29 cellular contexts compared by ENCODE assay signal in the genomic region with DNA sequence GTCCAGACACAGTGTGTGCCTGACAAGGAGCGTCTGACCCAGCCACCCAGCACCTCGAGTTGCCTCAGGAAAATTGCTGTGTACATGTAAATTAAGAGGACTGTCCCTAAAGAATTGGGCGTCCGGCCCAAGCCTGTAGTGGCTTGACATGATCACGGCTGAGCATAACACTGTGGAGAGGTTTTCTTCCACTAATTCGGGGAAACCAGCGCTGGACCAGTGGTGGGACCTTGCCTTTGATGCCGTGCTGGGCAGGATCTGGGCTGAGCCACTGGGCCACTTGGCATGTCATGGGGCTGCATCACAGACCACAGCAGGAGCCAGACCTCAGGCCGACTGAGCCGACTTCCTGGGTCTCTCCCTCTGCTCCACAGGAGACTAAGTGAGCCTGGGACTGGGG.
"Had no signal": no experiment of that assay in that cellular context is flagged by ENCODE, and none has a peak within 500 bp of the region (broad histone marks: within the 10 kb centered on the region; RNA-seq: fewer than 3 reads in every experiment).

No MANE protein-coding gene starts in this region.

- DNase-seq: activated B cell treated with CpG ODN at 0.5 μM for 24 hours; activated CD4-positive, alpha-beta T cell treated with anti-CD3 and anti-CD28 coated beads for 48 hours; activated CD4-positive, alpha-beta T cell treated with anti-CD3 and anti-CD28 coated beads, Interleukin-2, amount 50 U/mL, for 1 hour; activated CD4-positive, alpha-beta T cell treated with anti-CD3 and anti-CD28 coated beads, Interleukin-2, amount 50 U/mL, for 48 hours; activated CD8-positive, alpha-beta memory T cell treated with anti-CD3 and anti-CD28 coated beads, Interleukin-2, amount 10 ng/mL, durations not matched to agents 7 days and 5 days; activated CD8-positive, alpha-beta T cell treated with anti-CD3 and anti-CD28 coated beads, Interleukin-2, amount 10 ng/mL, durations not matched to agents 7 days and 5 days; activated gamma-delta T cell; activated naive CD4-positive, alpha-beta T cell; activated naive CD4-positive, alpha-beta T cell treated with anti-CD3 and anti-CD28 coated beads, Interleukin-2, amount 10 ng/mL, durations not matched to agents 7 days and 5 days; activated naive CD8-positive, alpha-beta T cell treated with anti-CD3 and anti-CD28 coated beads, Interleukin-2, amount 10 ng/mL, durations not matched to agents 7 days and 5 days; activated T-cell treated with anti-CD3 and anti-CD28 coated beads, Interleukin-2, amount 50 U/mL, for 4 hours; brain microvascular endothelial cell; cortex of kidney; dermis blood vessel endothelial cell; effector CD8-positive, alpha-beta T cell; esophagus squamous epithelium; foreskin melanocyte; heart right ventricle; T-helper 1 cell; T-helper 17 cell; T1000; WERI-Rb-1 had no signal

- H3K27me3 ChIP-seq: ascending aorta, brain microvascular endothelial cell, esophagus squamous epithelium had no signal

- H3K27me3 Mint-ChIP-seq: activated B cell treated with CpG ODN at 0.5 μM for 24 hours; activated CD8-positive, alpha-beta memory T cell treated with anti-CD3 and anti-CD28 coated beads, Interleukin-2, amount 10 ng/mL, durations not matched to agents 7 days and 5 days had no signal

- H3K9me3 ChIP-seq: ascending aorta, esophagus squamous epithelium, gastroesophageal sphincter had no signal

- H3K4me3 ChIP-seq: ascending aorta, esophagus squamous epithelium, gastroesophageal sphincter, heart right ventricle had no signal

- H3K27ac ChIP-seq: ascending aorta, brain microvascular endothelial cell, esophagus squamous epithelium, gastroesophageal sphincter, heart right ventricle, WERI-Rb-1 had no signal

- H3K4me1 Mint-ChIP-seq: activated B cell treated with CpG ODN at 0.5 μM for 24 hours; activated CD8-positive, alpha-beta memory T cell treated with anti-CD3 and anti-CD28 coated beads, Interleukin-2, amount 10 ng/mL, durations not matched to agents 7 days and 5 days; activated naive CD4-positive, alpha-beta T cell treated with anti-CD3 and anti-CD28 coated beads, Interleukin-2, amount 10 ng/mL, durations not matched to agents 7 days and 5 days; activated T-helper 17 cell treated with anti-CD3 and anti-CD28 coated beads, Interleukin-2, amount 50 U/mL, for 72 hours; central memory CD8-positive, alpha-beta T cell; T-helper 17 cell had no signal

- H3K36me3 ChIP-seq: ascending aorta, brain microvascular endothelial cell, esophagus squamous epithelium, gastroesophageal sphincter, heart right ventricle, WERI-Rb-1 had no signal

- H3K27ac Mint-ChIP-seq: activated B cell treated with CpG ODN at 0.5 μM for 24 hours; activated CD8-positive, alpha-beta memory T cell treated with anti-CD3 and anti-CD28 coated beads, Interleukin-2, amount 10 ng/mL, durations not matched to agents 7 days and 5 days; activated CD8-positive, alpha-beta T cell treated with anti-CD3 and anti-CD28 coated beads, Interleukin-2, amount 10 ng/mL, durations not matched to agents 7 days and 5 days; activated naive CD4-positive, alpha-beta T cell treated with anti-CD3 and anti-CD28 coated beads, Interleukin-2, amount 10 ng/mL, durations not matched to agents 7 days and 5 days; activated naive CD4-positive, alpha-beta T cell treated with anti-CD3 and anti-CD28 coated beads, Interleukin-2, amount 50 U/mL, for 72 hours; activated naive CD8-positive, alpha-beta T cell treated with anti-CD3 and anti-CD28 coated beads, Interleukin-2, amount 10 ng/mL, durations not matched to agents 7 days and 5 days; activated T-helper 17 cell treated with anti-CD3 and anti-CD28 coated beads, Interleukin-2, amount 50 U/mL, for 72 hours; T-helper 17 cell; T-helper 2 cell treated with Interferon-gamma antibody and Interleukin-4, amounts not matched to agents 5 μg/mL and 100 μg/mL, for 36 hours had no signal

- ATAC-seq: activated CD4-positive, CD25-positive, alpha-beta regulatory T cell treated with anti-CD3 and anti-CD28 coated beads, Interleukin-2, amount 50 U/mL, for 24 hours; activated CD8-positive, alpha-beta memory T cell treated with anti-CD3 and anti-CD28 coated beads, Interleukin-2, amount 10 ng/mL, durations not matched to agents 7 days and 5 days; activated CD8-positive, alpha-beta T cell treated with anti-CD3 and anti-CD28 coated beads, Interleukin-2, amount 10 ng/mL, durations not matched to agents 7 days and 5 days; activated naive CD4-positive, alpha-beta T cell treated with anti-CD3 and anti-CD28 coated beads, Interleukin-2, amount 50 U/mL, for 72 hours; activated T-cell treated with anti-CD3 and anti-CD28 coated beads, Interleukin-2, amount 50 U/mL, for 4 hours; activated T-helper 17 cell treated with anti-CD3 and anti-CD28 coated beads, Interleukin-2, amount 50 U/mL, for 72 hours; gastroesophageal sphincter; heart right ventricle; T-helper 17 cell had no signal

- H3K9me3 Mint-ChIP-seq: activated B cell treated with CpG ODN at 0.5 μM for 24 hours; T-helper 2 cell treated with Interferon-gamma antibody and Interleukin-4, amounts not matched to agents 5 μg/mL and 100 μg/mL, for 36 hours had no signal

- H3K36me3 Mint-ChIP-seq: activated CD8-positive, alpha-beta memory T cell treated with anti-CD3 and anti-CD28 coated beads, Interleukin-2, amount 10 ng/mL, durations not matched to agents 7 days and 5 days; activated naive CD4-positive, alpha-beta T cell treated with anti-CD3 and anti-CD28 coated beads, Interleukin-2, amount 10 ng/mL, durations not matched to agents 7 days and 5 days; activated naive CD8-positive, alpha-beta T cell treated with anti-CD3 and anti-CD28 coated beads, Interleukin-2, amount 10 ng/mL, durations not matched to agents 7 days and 5 days had no signal

- H3K4me1 ChIP-seq: ascending aorta, esophagus squamous epithelium, gastroesophageal sphincter, heart right ventricle had no signal

- H3K4me3 Mint-ChIP-seq: activated B cell treated with CpG ODN at 0.5 μM for 24 hours; activated CD8-positive, alpha-beta memory T cell treated with anti-CD3 and anti-CD28 coated beads, Interleukin-2, amount 10 ng/mL, durations not matched to agents 7 days and 5 days; activated CD8-positive, alpha-beta T cell treated with anti-CD3 and anti-CD28 coated beads, Interleukin-2, amount 10 ng/mL, durations not matched to agents 7 days and 5 days; activated naive CD4-positive, alpha-beta T cell treated with anti-CD3 and anti-CD28 coated beads, Interleukin-2, amount 10 ng/mL, durations not matched to agents 7 days and 5 days; activated naive CD8-positive, alpha-beta T cell treated with anti-CD3 and anti-CD28 coated beads, Interleukin-2, amount 10 ng/mL, durations not matched to agents 7 days and 5 days; activated T-cell treated with anti-CD3 and anti-CD28 coated beads, Interleukin-2, amount 50 U/mL, for 4 hours; activated T-helper 17 cell treated with anti-CD3 and anti-CD28 coated beads, Interleukin-2, amount 50 U/mL, for 72 hours; central memory CD8-positive, alpha-beta T cell; T-helper 17 cell; T-helper 2 cell treated with Interferon-gamma antibody and Interleukin-4, amounts not matched to agents 5 μg/mL and 100 μg/mL, for 36 hours had no signal
